ENCODE assay signal across 8 cellular contexts in the genomic region with DNA sequence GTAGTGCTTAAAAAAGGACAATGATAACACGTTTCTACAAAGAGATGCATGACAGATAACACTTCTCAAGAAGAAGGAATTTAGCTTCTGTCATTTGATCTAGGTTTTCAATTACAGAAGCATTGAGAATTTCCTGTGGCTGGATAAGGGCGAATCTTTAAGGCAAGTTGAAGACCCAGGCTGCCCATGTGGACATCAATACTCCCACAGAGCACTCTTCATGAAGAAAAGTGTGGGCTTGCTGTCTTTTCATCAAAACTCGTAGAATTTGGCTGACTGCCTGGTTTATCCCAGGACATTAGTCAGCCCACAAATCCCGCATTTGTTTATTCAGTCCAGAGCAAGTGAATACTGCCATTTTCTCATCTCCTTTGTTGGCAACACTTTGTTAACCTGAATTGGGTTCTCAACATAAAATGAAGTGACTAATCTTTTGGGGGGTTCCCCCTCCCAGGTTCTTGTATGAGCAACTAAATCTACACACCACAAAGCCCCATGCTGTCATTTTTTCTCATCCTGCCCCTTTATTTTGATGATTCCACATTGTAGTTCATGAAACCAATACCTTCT. TPM values are rescaled to one million over a fixed set of nuclear protein-coding genes. Genes with fewer than 3 reads are reported as not detected.
DNase-seq lines count a peak whose midpoint lies in the region; ATAC-seq and TF ChIP-seq lines count a peak whose summit lies in the region.

No MANE protein-coding gene starts in this region.

- H3K79me2 ChIP-seq in SK-N-SH (ENCODE audit: insufficient read depth): no peaks in the 10 kb centered on the region

- H3K36me3 ChIP-seq in SK-N-SH (replicated peaks in 1 of 2; ENCODE audit: control insufficient read depth in 1 of 2, insufficient read depth in 2 of 2, low read length in 1 of 2) (no peaks in the 10 kb centered on the region), esophagus squamous epithelium (no peaks in the 10 kb centered on the region)

- H3K4me2 ChIP-seq in SK-N-SH: peak overlapping the region; percentile 33

- no peak overlapping the region for H2AFZ ChIP-seq in SK-N-SH (ENCODE audit: low read depth)

- peak overlapping the region; percentile 31 for H3K4me3 Mint-ChIP-seq in natural killer cell treated with Interleukin-12 subunit alpha and Interleukin-12 subunit beta and Interleukin-15 and Interleukin-18, amount 100 ng/mL, for 72 hours
- no peak overlapping the region for H3K4me3 Mint-ChIP-seq in natural killer cell

- 0 out of 4 replicates have a peak, but pooled peaks cover 0 to 6% of the 10 kb centered on the region in 2 experiments for H3K4me1 ChIP-seq in SK-N-SH (ENCODE audit: control insufficient read depth in 1 of 2, insufficient read depth in 2 of 2, low read depth in 1 of 2, low read length in 1 of 2)
- H3K4me1 ChIP-seq in esophagus squamous epithelium: peaks cover 8 to 29% (median 11%) of the 10 kb centered on the region in 3 donors

- H3F3A ChIP-seq in SK-N-SH (replicated peaks; ENCODE audit: insufficient read depth): peaks cover 30% of the 10 kb centered on the region

- H3K27ac ChIP-seq in SK-N-SH (ENCODE audit: low read depth in 2 of 2, low read length in 1 of 2) (peak overlapping the region; percentile 9 to 86; a peak in 3 of 4 replicates), esophagus squamous epithelium (peak overlapping the region in 1 of 4 donors; percentile 10)

- TF ChIP-seq EP300 in SK-N-SH (IDR thresholded peaks at IDR 0.05; ENCODE audit: borderline replicate concordance in 1 of 2, low read depth in 1 of 2, low read length in 1 of 2): peak in 1 of 2 experiments; percentile 72; a peak in 2 of 4 replicates

- H3K27me3 ChIP-seq in SK-N-SH (ENCODE audit: insufficient read depth) (no peaks in the 10 kb centered on the region), esophagus squamous epithelium (no peaks in the 10 kb centered on the region)

- ATAC-seq in natural killer cell treated with Interleukin-12 subunit alpha and Interleukin-12 subunit beta and Interleukin-15 and Interleukin-18, amount 100 ng/mL, for 72 hours: peak; percentile 69 to 89
- ATAC-seq in natural killer cell: no peak
- peak; percentile 94 for ATAC-seq in stimulated activated naive CD8-positive, alpha-beta T cell treated with anti-CD3 and anti-CD28 coated beads, Interleukin-15, Interleukin-2, amounts not matched to agents 100 U/mL and 50 U/mL, for 24 hours

- POLR2A ChIA-PET in SK-N-SH (lab: Yijun Ruan, JAX): no interaction called here

- TF ChIP-seq POLR2A in esophagus squamous epithelium (IDR thresholded peaks at IDR 0.05): no peak
- TF ChIP-seq POLR2A in lower leg skin (IDR thresholded peaks at IDR 0.05): no peak

- peaks cover 20 to 26% of the 10 kb centered on the region in 2 donors for H3K4me1 Mint-ChIP-seq in natural killer cell treated with Interleukin-12 subunit alpha and Interleukin-12 subunit beta and Interleukin-15 and Interleukin-18, amount 100 ng/mL, for 72 hours (ENCODE audit: low read depth in 2 of 2)
- H3K4me1 Mint-ChIP-seq in natural killer cell: peaks cover 11 to 17% of the 10 kb centered on the region in 2 donors

- H3K9me3 Mint-ChIP-seq in natural killer cell treated with Interleukin-12 subunit alpha and Interleukin-12 subunit beta and Interleukin-15 and Interleukin-18, amount 100 ng/mL, for 72 hours: no peaks in the 10 kb centered on the region
- no peaks in the 10 kb centered on the region for H3K9me3 Mint-ChIP-seq in natural killer cell

- TF ChIP-seq RAD21 in SK-N-SH (IDR thresholded peaks at IDR 0.05; ENCODE audit: low read length): no peak

- H3K9ac ChIP-seq in SK-N-SH: peak overlapping the region; percentile 25; the same call in 1 of the 2 replicates

- no peaks in the 10 kb centered on the region for H4K20me1 ChIP-seq in SK-N-SH (ENCODE audit: insufficient read depth)

- no peaks in the 10 kb centered on the region for H3K9me2 ChIP-seq in SK-N-SH

- TF ChIP-seq CTCF in natural killer cell (IDR thresholded peaks at IDR 0.05) (no peak), SK-N-SH (IDR thresholded peaks at IDR 0.05) (no peak), fibroblast of the aortic adventitia (IDR thresholded peaks at IDR 0.05; ENCODE audit: insufficient read depth, low read length) (no peak), esophagus squamous epithelium (IDR thresholded peaks at IDR 0.05) (no peak), lower leg skin (IDR thresholded peaks at IDR 0.05) (no peak)

- H3K27ac Mint-ChIP-seq in natural killer cell treated with Interleukin-12 subunit alpha and Interleukin-12 subunit beta and Interleukin-15 and Interleukin-18, amount 100 ng/mL, for 72 hours: peak overlapping the region; percentile 8 to 61
- peak overlapping the region in 1 of 2 donors; percentile 43 for H3K27ac Mint-ChIP-seq in natural killer cell

- H3K9me3 ChIP-seq in SK-N-SH (no peaks in the 10 kb centered on the region), esophagus squamous epithelium (no peaks in the 10 kb centered on the region)

- peaks cover 12% of the 10 kb centered on the region for H3K36me3 Mint-ChIP-seq in natural killer cell treated with Interleukin-12 subunit alpha and Interleukin-12 subunit beta and Interleukin-15 and Interleukin-18, amount 100 ng/mL, for 72 hours
- H3K36me3 Mint-ChIP-seq in natural killer cell: no peaks in the 10 kb centered on the region

- H3K27me3 Mint-ChIP-seq in natural killer cell treated with Interleukin-12 subunit alpha and Interleukin-12 subunit beta and Interleukin-15 and Interleukin-18, amount 100 ng/mL, for 72 hours: no peaks in the 10 kb centered on the region
- H3K27me3 Mint-ChIP-seq in natural killer cell (ENCODE audit: low read depth in 2 of 2): no peaks in the 10 kb centered on the region

- WGBS in SK-N-SH (ENCODE audit: low lambda C conversion rate): 1% methylated on average over 4 of the region's 4 CpGs
- WGBS in esophagus squamous epithelium, 2 donors: 28 to 32% methylated on average over 4 of the region's 4 CpGs
- 45 to 46% methylated on average over 4 of the region's 4 CpGs for WGBS in lower leg skin, 2 donors

- no peak for DNase-seq in natural killer cell treated with Interleukin-12 subunit alpha and Interleukin-12 subunit beta and Interleukin-15 and Interleukin-18, amount 100 ng/mL, for 72 hours (ENCODE audit: low spot score)
- DNase-seq in natural killer cell (no peak), SK-N-SH (no peak), fibroblast of the aortic adventitia (ENCODE audit: low read depth) (peak; percentile 90), esophagus squamous epithelium (lab: John Stamatoyannopoulos, UW) (no peak), lower leg skin (ENCODE audit: low spot score in 2 of 2) (no peak)
- DNase-seq in stimulated activated naive CD8-positive, alpha-beta T cell treated with anti-CD3 and anti-CD28 coated beads, Interleukin-15, Interleukin-2, amounts not matched to agents 100 U/mL and 50 U/mL, for 24 hours: peak; percentile 33
- DNase-seq in activated CD4-positive, CD25-positive, alpha-beta regulatory T cell treated with anti-CD3 and anti-CD28 coated beads, Interleukin-2, amount 50 U/mL, for 72 hours: no peak

- intact Hi-C loops in natural killer cell (cut with micrococcal nuclease) (no loop called here), esophagus squamous epithelium (cut with DNase I) (no loop called here), lower leg skin (cut with DNase I; ENCODE audit: low total_unique reads) (no loop called here)

- H3K4me3 ChIP-seq in SK-N-SH (ENCODE audit: low read depth in 2 of 2, low read length in 1 of 2): no peak overlapping the region
- no peak overlapping the region for H3K4me3 ChIP-seq in fibroblast of the aortic adventitia (ENCODE audit: low read depth, low read length)
- H3K4me3 ChIP-seq in esophagus squamous epithelium: no peak overlapping the region
- no peak overlapping the region for H3K4me3 ChIP-seq in lower leg skin (ENCODE audit: low read depth, poor library complexity, severe bottlenecking)

- CTCF ChIA-PET in SK-N-SH (lab: Yijun Ruan, JAX): interaction anchor here (0.7 to 6.2 kb wide), 3 partner anchors 14 to 236 kb away, joined by 3 to 23 read pairs (median 5); no protein-coding TSS in a partner anchor

TF ChIP-seq in SK-N-SH, 30 proteins besides CTCF, POLR2A, EP300 and RAD21 (continues in another document):
- peak; percentile 66; the same call in 1 of the 2 replicates for TF ChIP-seq FOSL2 (IDR thresholded peaks at IDR 0.05; ENCODE audit: borderline replicate concordance, low read depth)
- TF ChIP-seq SMC3 (IDR thresholded peaks at IDR 0.05; ENCODE audit: low read depth, low read length): no peak
- TF ChIP-seq JUND (IDR thresholded peaks at IDR 0.05): peak; percentile 51
- TF ChIP-seq NFIC (IDR thresholded peaks at IDR 0.05; ENCODE audit: borderline replicate concordance): peak; percentile 92

RNA-seq across cellular contexts. Expression of gene CDKN2B, which starts 43.4 kb away (rescaled TPM):
- 1 to 10 TPM; 1.6 to 5.0 TPM for total RNA-seq in natural killer cell treated with Interleukin-12 subunit alpha and Interleukin-12 subunit beta and Interleukin-15 and Interleukin-18, amount 100 ng/mL, for 72 hours
- total RNA-seq in natural killer cell (under 1 TPM in 2 of 3 donors, not detected in 1; 0.16 to 0.30 TPM), fibroblast of the aortic adventitia (ENCODE audit: low replicate concordance) (16.0 and 35.8 TPM in 2 replicates), esophagus squamous epithelium (100 to 1,000 TPM in 2 of 4 donors, 10 to 100 TPM in 2; 41.6 to 150 (median 87.6) TPM), lower leg skin (10 to 100 TPM; 37.6 to 83.2 (median 55.0) TPM)
- 6.3 and 6.4 TPM in 2 replicates for polyA plus RNA-seq in SK-N-SH (2012; rRNA removed)
- 6.8 and 6.9 TPM in 2 replicates for polyA plus RNA-seq in SK-N-SH (2012; cell fraction: cytosol; rRNA removed)
- polyA plus RNA-seq in SK-N-SH (2012; cell fraction: nucleus; rRNA removed): 12.6 and 14.9 TPM in 2 replicates

RNA-seq across cellular contexts. Expression of gene CDKN2B-AS1, which starts 57.9 kb away (rescaled TPM):
- total RNA-seq in natural killer cell treated with Interleukin-12 subunit alpha and Interleukin-12 subunit beta and Interleukin-15 and Interleukin-18, amount 100 ng/mL, for 72 hours: 1 to 10 TPM; 2.0 to 2.4 TPM
- total RNA-seq in natural killer cell (1 to 10 TPM; 2.6 to 4.3 (median 3.1) TPM), fibroblast of the aortic adventitia (ENCODE audit: low replicate concordance) (6.4 and 12.9 TPM in 2 replicates), esophagus squamous epithelium (1 to 10 TPM in 2 of 4 donors, under 1 TPM in 2; 0.48 to 1.7 (median 0.80) TPM), lower leg skin (under 1 TPM in 1 of 4 donors, not detected in 3; 0.49 TPM)
- 0.25 and 0.44 TPM in 2 replicates for polyA plus RNA-seq in SK-N-SH (2012; rRNA removed)
- 0.43 and 0.45 TPM in 2 replicates for polyA plus RNA-seq in SK-N-SH (2012; cell fraction: cytosol; rRNA removed)
- 0.35 and 1.1 TPM in 2 replicates for polyA plus RNA-seq in SK-N-SH (2012; cell fraction: nucleus; rRNA removed)

RNA-seq across cellular contexts. Expression of gene CDKN2A, which starts 58.3 kb away (rescaled TPM):
- total RNA-seq in natural killer cell treated with Interleukin-12 subunit alpha and Interleukin-12 subunit beta and Interleukin-15 and Interleukin-18, amount 100 ng/mL, for 72 hours: 10 to 100 TPM in 1 of 2 donors, 1 to 10 TPM in 1; 3.9 to 15.7 TPM
- total RNA-seq in natural killer cell (1 to 10 TPM; 3.5 to 7.7 (median 3.8) TPM), fibroblast of the aortic adventitia (ENCODE audit: low replicate concordance) (21.8 and 59.9 TPM in 2 replicates), esophagus squamous epithelium (10 to 100 TPM in 1 of 4 donors, 1 to 10 TPM in 3; 1.5 to 20.2 (median 7.1) TPM), lower leg skin (1 to 10 TPM in 3 of 4 donors, not detected in 1; 1.8 to 3.9 (median 1.9) TPM)
- polyA plus RNA-seq in SK-N-SH (2012; rRNA removed): 34.1 and 41.4 TPM in 2 replicates
- 28.3 and 35.3 TPM in 2 replicates for polyA plus RNA-seq in SK-N-SH (2012; cell fraction: cytosol; rRNA removed)
- polyA plus RNA-seq in SK-N-SH (2012; cell fraction: nucleus; rRNA removed): 31.9 and 66.5 TPM in 2 replicates

Comparison
In these comparisons a context has a peak if more than half of its experiments do, and no peak if none do; other contexts are left out.
1. ATAC-seq: peak in natural killer cell treated with Interleukin-12 subunit alpha and Interleukin-12 subunit beta and Interleukin-15 and Interleukin-18, amount 100 ng/mL, for 72 hours (2 of 2) and stimulated activated naive CD8-positive, alpha-beta T cell treated with anti-CD3 and anti-CD28 coated beads, Interleukin-15, Interleukin-2, amounts not matched to agents 100 U/mL and 50 U/mL, for 24 hours (single experiment); none in natural killer cell (0 of 3).
2. DNase-seq: peak in fibroblast of the aortic adventitia (single experiment) and stimulated activated naive CD8-positive, alpha-beta T cell treated with anti-CD3 and anti-CD28 coated beads, Interleukin-15, Interleukin-2, amounts not matched to agents 100 U/mL and 50 U/mL, for 24 hours (single experiment); none in natural killer cell treated with Interleukin-12 subunit alpha and Interleukin-12 subunit beta and Interleukin-15 and Interleukin-18, amount 100 ng/mL, for 72 hours (single experiment), natural killer cell (single experiment), SK-N-SH (single experiment), esophagus squamous epithelium (single experiment), activated CD4-positive, CD25-positive, alpha-beta regulatory T cell treated with anti-CD3 and anti-CD28 coated beads, Interleukin-2, amount 50 U/mL, for 72 hours (single experiment) and lower leg skin (0 of 2).